ENCODE assay signal across 8 cellular contexts in genomic region chr3:18423401-18424212, GRCh38. TPM values are rescaled to one million over a fixed set of nuclear protein-coding genes. Genes with fewer than 3 reads are reported as not detected.
DNase-seq lines count a peak whose midpoint lies in the region; ATAC-seq and TF ChIP-seq lines count a peak whose summit lies in the region.

No MANE protein-coding gene starts in this region.

- peaks cover 1% of the 10 kb centered on the region for H3K27me3 Mint-ChIP-seq in endodermal cell (ENCODE audit: insufficient read depth)
- H3K27me3 Mint-ChIP-seq in memory B cell: peaks cover 8% of the 10 kb centered on the region

- H3K4me3 Mint-ChIP-seq in endodermal cell: peak overlapping the region; percentile 77
- peak overlapping the region; percentile 95 for H3K4me3 Mint-ChIP-seq in memory B cell

- WGBS in endodermal cell (ENCODE audit: insufficient coverage in 1 of 2, insufficient read length in 1 of 2), 2 experiments: 1% methylated on average over 11 to 20 of the region's 22 CpGs

- H3K27ac ChIP-seq in VCaP (peak overlapping the region; percentile 84; the same call in 1 of the 2 replicates), endodermal cell (ENCODE audit: low read depth, low read length) (peak overlapping the region; percentile 49), stomach smooth muscle (ENCODE audit: low read length) (peak overlapping the region; percentile 84)

- no peaks in the 10 kb centered on the region for H3K27me3 ChIP-seq in endodermal cell (ENCODE audit: control insufficient read depth, insufficient read depth, low read length, poor library complexity, severe bottlenecking)
- H3K27me3 ChIP-seq in stomach smooth muscle (ENCODE audit: control insufficient read depth in 1 of 2, insufficient read depth in 2 of 2, low read length in 2 of 2): no peaks in the 10 kb centered on the region

- DNase-seq in NCI-H1092 treated with DMSO at 0.1 percent for 48 hours (lab: John Stamatoyannopoulos, UW): peak; percentile 26
- no peak for DNase-seq in NCI-H1092 (lab: John Stamatoyannopoulos, UW)
- peak; percentile 45 for DNase-seq in Jurkat, Clone E6-1 (ENCODE audit: low read depth, low spot score)
- peak; percentile 83 for DNase-seq in endodermal cell
- DNase-seq in memory B cell (ENCODE audit: low spot score in 2 of 2): no peak

- H3K9me3 Mint-ChIP-seq in endodermal cell: no peaks in the 10 kb centered on the region
- H3K9me3 Mint-ChIP-seq in memory B cell: no peaks in the 10 kb centered on the region

- H3K9me3 ChIP-seq in endodermal cell (ENCODE audit: control insufficient read depth, low read length): no peaks in the 10 kb centered on the region
- no peaks in the 10 kb centered on the region for H3K9me3 ChIP-seq in stomach smooth muscle (ENCODE audit: control insufficient read depth in 2 of 2, low read length in 2 of 2)

- peak overlapping the region; percentile 72 for H3K9ac ChIP-seq in endodermal cell (ENCODE audit: extremely low read depth, low read length, poor library complexity, severe bottlenecking)
- H3K9ac ChIP-seq in stomach smooth muscle (ENCODE audit: low read length in 2 of 2): peak overlapping the region; percentile 77 to 92

- H3K4me1 ChIP-seq in endodermal cell (ENCODE audit: control insufficient read depth, insufficient read depth, low read length) (no peaks in the 10 kb centered on the region), stomach smooth muscle (ENCODE audit: control insufficient read depth, insufficient read depth, low read length) (no peaks in the 10 kb centered on the region)

- H3K36me3 ChIP-seq in endodermal cell (ENCODE audit: control insufficient read depth, insufficient read depth, low read length): peaks cover 21% of the 10 kb centered on the region
- H3K36me3 ChIP-seq in stomach smooth muscle (ENCODE audit: control insufficient read depth in 2 of 2, insufficient read depth in 2 of 2, low read length in 2 of 2): peaks cover 0 to 4% of the 10 kb centered on the region in 2 donors

- H3K4me3 ChIP-seq in Jurkat, Clone E6-1 (ENCODE audit: low read length): peak overlapping the region; percentile 71
- H3K4me3 ChIP-seq in endodermal cell (ENCODE audit: low read length) (peak overlapping the region; percentile 97), stomach smooth muscle (ENCODE audit: low read length in 2 of 2) (peak overlapping the region; percentile 82 to 86)

- H3K36me3 Mint-ChIP-seq in endodermal cell (ENCODE audit: low read depth) (peaks cover 10% of the 10 kb centered on the region), memory B cell (no peaks in the 10 kb centered on the region)

- TF ChIP-seq CTCF in VCaP (conservative IDR thresholded peaks at IDR 0.05): no peak
- TF ChIP-seq CTCF in endodermal cell (conservative IDR thresholded peaks at IDR 0.05): no peak

- H3K4me1 Mint-ChIP-seq in endodermal cell (peaks cover 12% of the 10 kb centered on the region), memory B cell (peaks cover 18% of the 10 kb centered on the region)

- ATAC-seq in GM21737 (IDR thresholded peaks at IDR 0.05; ENCODE audit: unreplicated experiment): peak; percentile 82
- ATAC-seq in memory B cell (ENCODE audit: low read depth): no peak

- H3K27ac Mint-ChIP-seq in endodermal cell: peak overlapping the region; percentile 40
- peak overlapping the region; percentile 91 for H3K27ac Mint-ChIP-seq in memory B cell

RNA-seq across cellular contexts. Expression of gene SATB1, which starts 1.5 kb away (rescaled TPM):
- polyA plus RNA-seq in Jurkat, Clone E6-1 (2012; ENCODE audit: insufficient read depth, insufficient read length): 87.9 TPM
- total RNA-seq in endodermal cell: 10 to 100 TPM; 31.5 to 38.6 TPM
- polyA plus RNA-seq in endodermal cell (2013, experiment 1 of 2): 46.2 TPM
- 42.6 TPM for polyA plus RNA-seq in endodermal cell (2013, experiment 2 of 2)

Comparison
In these comparisons a context has a peak if more than half of its experiments do, and no peak if none do; other contexts are left out.
1. DNase-seq: peak in NCI-H1092 treated with DMSO at 0.1 percent for 48 hours (single experiment), Jurkat, Clone E6-1 (single experiment) and endodermal cell (single experiment); none in NCI-H1092 (single experiment) and memory B cell (0 of 2).
2. Peak in every context shown above with its lines, with median percentiles within 50 percentile points of each other: H3K4me3 ChIP-seq and H3K27ac ChIP-seq.